28 cellular contexts compared by ENCODE assay signal in the genomic region with DNA sequence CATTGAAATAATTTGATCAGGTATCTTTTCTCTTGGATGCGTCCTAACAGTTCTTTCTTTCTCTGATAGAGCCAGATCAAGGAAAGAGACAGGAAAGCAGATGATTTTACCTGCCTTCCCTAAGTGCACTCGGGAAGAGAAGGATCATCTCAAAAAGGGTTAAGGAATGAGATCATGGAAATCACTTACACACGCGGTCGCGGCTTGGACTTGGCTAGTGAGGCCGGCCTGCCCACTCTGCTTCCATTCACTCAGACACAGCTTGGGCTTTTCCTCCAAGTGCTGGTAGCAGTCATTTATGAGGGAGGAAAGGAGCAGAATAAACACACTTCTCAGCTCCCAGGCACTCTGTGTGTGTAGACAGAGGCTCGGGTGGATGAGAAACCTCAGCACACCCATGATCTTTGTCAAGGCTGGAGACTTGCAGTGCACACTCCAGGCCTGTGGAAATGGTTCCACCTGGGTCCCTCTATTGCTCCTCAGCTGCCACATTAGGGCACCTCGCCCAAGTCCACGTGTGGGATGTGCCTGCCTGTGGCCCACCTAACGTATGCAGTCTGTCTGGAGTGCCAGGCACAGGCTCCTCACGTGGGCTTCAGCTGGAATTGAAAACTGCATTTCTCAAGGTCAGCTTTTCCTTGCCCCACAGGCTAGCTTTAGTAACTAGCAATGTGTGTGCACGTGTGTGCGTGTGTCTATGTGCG.
DNase-seq lines count a peak whose midpoint lies in the region; ATAC-seq, FAIRE-seq and TF ChIP-seq lines count a peak whose summit lies in the region.
"Had no signal": no experiment of that assay in that cellular context is flagged by ENCODE, and none has a peak within 500 bp of the region (broad histone marks: within the 10 kb centered on the region; RNA-seq: fewer than 3 reads in every experiment).

No MANE protein-coding gene starts in this region.

- H2BK20ac ChIP-seq in H1 (ENCODE audit: low read length), result 0 out of 2 replicates have a peak overlapping the region, but pooled peaks have one; percentile 69

- H3K9ac ChIP-seq in H1 (replicated peaks in 1 of 4; ENCODE audit: extremely low read depth in 1 of 4, low read depth in 3 of 4, low read length in 3 of 4), result no peak overlapping the region

- H3K4me3 Mint-ChIP-seq in type B pancreatic cell, result peak overlapping the region; percentile 54
- H3K4me3 Mint-ChIP-seq: activated CD4-positive, alpha-beta T cell treated with anti-CD3 and anti-CD28 coated beads, Interleukin-2, amount 10 ng/mL, durations not matched to agents 24 days and 14 days; activated naive CD8-positive, alpha-beta T cell treated with anti-CD3 and anti-CD28 coated beads, Interleukin-2, amount 50 U/mL, for 24 hours; stimulated activated naive B cell treated with anti-CD40 and anti-IgM and Interleukin-4, amounts not matched to agents 10 μg/mL and 1 μg/mL and 100 μg/mL, for 72 hours had no signal

- peak overlapping the region; percentile 72 for H4K91ac ChIP-seq in H1 (replicated peaks; ENCODE audit: insufficient read length, low read length)

- no peaks in the 10 kb centered on the region for H3K36me3 Mint-ChIP-seq in type B pancreatic cell
- H3K36me3 Mint-ChIP-seq: stimulated activated naive B cell treated with anti-CD40 and anti-IgM and Interleukin-4, amounts not matched to agents 10 μg/mL and 1 μg/mL and 100 μg/mL, for 72 hours had no signal

- no peak for TF ChIP-seq RAD21 in H1 (IDR thresholded peaks at IDR 0.05 in 1 of 2, conservative IDR thresholded peaks at IDR 0.05 in 1 of 2; ENCODE audit: low read depth in 2 of 2, low read length in 2 of 2)

- TF ChIP-seq EP300 in H1 (IDR thresholded peaks at IDR 0.05; ENCODE audit: borderline replicate concordance in 1 of 2, low read depth in 2 of 2, low read length in 2 of 2), result no peak

- TF ChIP-seq CTCF in H1 (IDR thresholded peaks at IDR 0.05; ENCODE audit: control extremely low read depth in 1 of 3, insufficient read depth in 1 of 3, low read depth in 1 of 3, low read length in 3 of 3), result no peak
- no peak for TF ChIP-seq CTCF in type B pancreatic cell (conservative IDR thresholded peaks at IDR 0.05)
- no peak for TF ChIP-seq CTCF in brain microvascular endothelial cell (IDR thresholded peaks at IDR 0.05; ENCODE audit: low read depth, low read length, missing control alignments)

- peak overlapping the region; percentile 56 for H4K5ac ChIP-seq in H1 (ENCODE audit: insufficient read length, low read depth, low read length)

- no peak overlapping the region for H3K14ac ChIP-seq in H1 (ENCODE audit: insufficient read length)

- peak overlapping the region; percentile 93; the same call in 1 of the 2 replicates for H2BK15ac ChIP-seq in H1 (ENCODE audit: low read length)

- peaks cover 50% of the 10 kb centered on the region for H3K4me1 Mint-ChIP-seq in type B pancreatic cell (ENCODE audit: unreplicated experiment)
- H3K4me1 Mint-ChIP-seq: activated CD4-positive, alpha-beta T cell treated with anti-CD3 and anti-CD28 coated beads, Interleukin-2, amount 10 ng/mL, durations not matched to agents 24 days and 14 days; activated naive CD8-positive, alpha-beta T cell treated with anti-CD3 and anti-CD28 coated beads, Interleukin-2, amount 50 U/mL, for 24 hours had no signal

- peak overlapping the region in 1 of 2 experiments; percentile 60; a peak in 1 of 4 replicates for H3K4me2 ChIP-seq in H1 (ENCODE audit: insufficient read depth in 1 of 2, low read depth in 2 of 2, low read length in 2 of 2)

- no peak overlapping the region; the same call in 1 of the 2 replicates for H2BK5ac ChIP-seq in H1 (ENCODE audit: low read depth, low read length)

- in situ Hi-C loops in brain microvascular endothelial cell (cut with HindIII; ENCODE audit: low pct_ligation_motif_present, low sequenced_read_pairs), result no loop called here

- H4K8ac ChIP-seq in H1 (ENCODE audit: extremely low read depth, insufficient read depth, low read length), result no peak overlapping the region

- no peak overlapping the region; the same call in 1 of the 2 replicates for H3K18ac ChIP-seq in H1 (ENCODE audit: extremely low read depth, low read length)

- H4K20me1 ChIP-seq in H1 (replicated peaks in 1 of 2; ENCODE audit: control insufficient read depth in 1 of 2, insufficient read depth in 2 of 2, low read length in 2 of 2), result no peaks in the 10 kb centered on the region

- no peaks in the 10 kb centered on the region for H3K79me2 ChIP-seq in H1 (ENCODE audit: control insufficient read depth in 1 of 2, insufficient read depth in 2 of 2, low read length in 2 of 2)

- ATAC-seq in HG02588 (IDR thresholded peaks at IDR 0.05; ENCODE audit: unreplicated experiment), result no peak
- ATAC-seq: activated naive CD8-positive, alpha-beta T cell treated with anti-CD3 and anti-CD28 coated beads, Interleukin-2, amount 50 U/mL, for 24 hours; PC-3; stimulated activated naive B cell treated with anti-CD40 and anti-IgM and Interleukin-4, amounts not matched to agents 10 μg/mL and 1 μg/mL and 100 μg/mL, for 72 hours had no signal

- 0 out of 2 replicates have a peak overlapping the region, but pooled peaks have one; percentile 97 for H2AFZ ChIP-seq in H1 (ENCODE audit: low read length)

- H3K79me1 ChIP-seq in H1 (ENCODE audit: low read depth, low read length), result no peaks in the 10 kb centered on the region

- H3K9me3 Mint-ChIP-seq in type B pancreatic cell, result no peaks in the 10 kb centered on the region
- H3K9me3 Mint-ChIP-seq: activated CD4-positive, alpha-beta T cell treated with anti-CD3 and anti-CD28 coated beads, Interleukin-2, amount 10 ng/mL, durations not matched to agents 24 days and 14 days; activated naive CD8-positive, alpha-beta T cell treated with anti-CD3 and anti-CD28 coated beads, Interleukin-2, amount 50 U/mL, for 24 hours; stimulated activated naive B cell treated with anti-CD40 and anti-IgM and Interleukin-4, amounts not matched to agents 10 μg/mL and 1 μg/mL and 100 μg/mL, for 72 hours had no signal

- H2AK5ac ChIP-seq in H1 (ENCODE audit: low read depth, low read length), result peak overlapping the region; percentile 89; the same call in 1 of the 2 replicates

- CTCF ChIA-PET in H1 (lab: Charles Lee; ENCODE audit: partially characterized antibody), result interaction anchor here (0.7 to 2.0 kb wide), 3 partner anchors 15 to 66 kb away, joined by 3 to 8 read pairs (median 4); no protein-coding TSS in a partner anchor

- peak overlapping the region; percentile 87; the same call in 1 of the 2 replicates for H2BK12ac ChIP-seq in H1 (ENCODE audit: low read depth, low read length)

- TF ChIP-seq POLR2A in H1 (IDR thresholded peaks at IDR 0.05; ENCODE audit: control extremely low read depth in 1 of 2, low read depth in 2 of 2, low read length in 2 of 2), result no peak

- H3K4me3 ChIP-seq in H1 (ENCODE audit: extremely low read depth in 1 of 4, insufficient read depth in 2 of 4, low read depth in 3 of 4, low read length in 4 of 4), result no peak overlapping the region
- H3K4me3 ChIP-seq in mesodermal cell (ENCODE audit: extremely low read depth, insufficient read depth, low read length, poor library complexity, severe bottlenecking), result no peak overlapping the region
- H3K4me3 ChIP-seq in brain microvascular endothelial cell (ENCODE audit: low read depth, low read length), result no peak overlapping the region
- H3K4me3 ChIP-seq: HAP-1, pancreas had no signal

- 89% methylated on average over 14 of the region's 15 CpGs; no CpG with 5 or more reads in 1 of the 2 experiments for WGBS in H1 (ENCODE audit: extremely low coverage in 1 of 2, insufficient coverage in 1 of 2, insufficient read length in 1 of 2, insufficient replicate concordance in 2 of 2, low coverage in 1 of 2, low lambda C conversion rate in 2 of 2, missing lambda C conversion rate in 1 of 2), 2 experiments
- WGBS in mesodermal cell (ENCODE audit: insufficient coverage in 2 of 2), 2 experiments, result 89 to 92% methylated on average over 9 to 10 of the region's 15 CpGs

- FAIRE-seq in H1 (lab: Jason Lieb, UNC), result no peak
- FAIRE-seq: A204.1, bronchial epithelial cell, endothelial cell of umbilical vein, islet of Langerhans, pancreas had no signal

- H3K23me2 ChIP-seq in H1 (ENCODE audit: low read depth, low read length), result peaks cover 3% of the 10 kb centered on the region; the same call in 1 of the 2 replicates

- peak overlapping the region; percentile 78 for H3K27ac Mint-ChIP-seq in type B pancreatic cell
- H3K27ac Mint-ChIP-seq: activated CD4-positive, alpha-beta T cell treated with anti-CD3 and anti-CD28 coated beads, Interleukin-2, amount 10 ng/mL, durations not matched to agents 24 days and 14 days; activated naive CD8-positive, alpha-beta T cell treated with anti-CD3 and anti-CD28 coated beads, Interleukin-2, amount 50 U/mL, for 24 hours; stimulated activated naive B cell treated with anti-CD40 and anti-IgM and Interleukin-4, amounts not matched to agents 10 μg/mL and 1 μg/mL and 100 μg/mL, for 72 hours had no signal

- H3K56ac ChIP-seq in H1 (replicated peaks; ENCODE audit: insufficient read length, low read depth, low read length), result no peak overlapping the region

- peaks cover 21% of the 10 kb centered on the region for H3K27me3 Mint-ChIP-seq in type B pancreatic cell
- H3K27me3 Mint-ChIP-seq: activated CD4-positive, alpha-beta T cell treated with anti-CD3 and anti-CD28 coated beads, Interleukin-2, amount 10 ng/mL, durations not matched to agents 24 days and 14 days; activated naive CD8-positive, alpha-beta T cell treated with anti-CD3 and anti-CD28 coated beads, Interleukin-2, amount 50 U/mL, for 24 hours had no signal

- H3K27ac ChIP-seq in H1 (ENCODE audit: low read depth, low read length) (no peak overlapping the region), mesodermal cell (ENCODE audit: low read depth, low read length, severe bottlenecking) (peak overlapping the region; percentile 70), brain microvascular endothelial cell (no peak overlapping the region)
- H3K27ac ChIP-seq: pancreas had no signal

- POLR2A ChIA-PET in H1 (lab: Charles Lee; ENCODE audit: partially characterized antibody), result interaction anchor here (0.6 kb wide), 2 partner anchors 72 to 621 kb away, joined by 3 to 4 read pairs; no protein-coding TSS in a partner anchor

- H3K9me3 ChIP-seq in H1 (ENCODE audit: insufficient read depth in 2 of 2, low read depth in 1 of 2, low read length in 1 of 2) (no peaks in the 10 kb centered on the region), mesodermal cell (ENCODE audit: control insufficient read depth, low read length) (no peaks in the 10 kb centered on the region)
- H3K9me3 ChIP-seq: BE2C, HAP-1, pancreas had no signal

- H3K4ac ChIP-seq in H1 (replicated peaks; ENCODE audit: insufficient read length, low read depth, low read length), result no peak overlapping the region

- H3K27me3 ChIP-seq in H1 (replicated peaks in 1 of 4; ENCODE audit: control insufficient read depth in 3 of 4, extremely low read depth in 1 of 4, insufficient read depth in 3 of 4, low read length in 3 of 4) (no peaks in the 10 kb centered on the region), brain microvascular endothelial cell (replicated peaks) (no peaks in the 10 kb centered on the region)
- H3K27me3 ChIP-seq: BE2C had no signal

- peak; percentile 18 for DNase-seq in NCI-H146 (lab: John Stamatoyannopoulos, UW)
- no peak for DNase-seq in NCI-H146 treated with DMSO at 0.1 percent for 48 hours (lab: John Stamatoyannopoulos, UW; ENCODE audit: unreplicated experiment)
- no peak for DNase-seq in H1 (ENCODE audit: low read depth in 1 of 2, low spot score in 2 of 2)
- DNase-seq in type B pancreatic cell (ENCODE audit: extremely low spot score, unreplicated experiment), result no peak
- no peak for DNase-seq in stimulated activated CD4-positive, alpha-beta T cell treated with anti-CD3 and anti-CD28 coated beads, Interleukin-4, amount 100 ng/mL, for 24 hours
- DNase-seq in brain microvascular endothelial cell, result no peak
- DNase-seq: activated CD4-positive, alpha-beta T cell treated with anti-CD3 and anti-CD28 coated beads, Interleukin-2, amount 10 ng/mL, durations not matched to agents 24 days and 14 days; activated CD8-positive, alpha-beta memory T cell treated with anti-CD3 and anti-CD28 coated beads, Interleukin-2, amount 50 U/mL, for 4 hours; activated effector memory CD4-positive, alpha-beta T cell treated with Interleukin-2 at 50 U/mL for 16 hours; activated naive CD8-positive, alpha-beta T cell treated with anti-CD3 and anti-CD28 coated beads, Interleukin-2, amount 50 U/mL, for 24 hours; COR-L47; EL; NCI-H2107; NCI-H748 treated with DMSO at 0.1 percent for 48 hours; pancreas; PC-3; SHP77 treated with DMSO at 0.1 percent for 48 hours; stimulated activated CD4-positive, alpha-beta T cell treated with anti-CD3 and anti-CD28 coated beads, Interleukin-1b, Interleukin-23, amount 100 ng/mL, for 48 hours; stimulated activated naive B cell treated with anti-CD40 and anti-IgM and Interleukin-4, amounts not matched to agents 10 μg/mL and 1 μg/mL and 100 μg/mL, for 72 hours; T-helper 1 cell had no signal

- no peak overlapping the region for H3K23ac ChIP-seq in H1 (ENCODE audit: insufficient read length)

- H2BK120ac ChIP-seq in H1 (replicated peaks; ENCODE audit: low read depth, low read length), result no peak overlapping the region

- H3K4me1 ChIP-seq in H1 (replicated peaks in 1 of 4; ENCODE audit: control insufficient read depth in 3 of 4, insufficient read depth in 4 of 4, low read length in 3 of 4), result peaks cover 8 to 26% (median 16%) of the 10 kb centered on the region in 4 experiments
- H3K4me1 ChIP-seq in mesodermal cell (ENCODE audit: control insufficient read depth, insufficient read depth, low read length, poor library complexity, severe bottlenecking), result peaks cover 8% of the 10 kb centered on the region
- H3K4me1 ChIP-seq: BE2C, HAP-1, pancreas had no signal

- H3K36me3 ChIP-seq in H1 (ENCODE audit: control insufficient read depth in 2 of 4, insufficient read depth in 4 of 4, low read length in 3 of 4), result no peaks in the 10 kb centered on the region
- no peaks in the 10 kb centered on the region for H3K36me3 ChIP-seq in mesodermal cell (ENCODE audit: control insufficient read depth, insufficient read depth, low read length)
- no peaks in the 10 kb centered on the region for H3K36me3 ChIP-seq in brain microvascular endothelial cell (replicated peaks)
- H3K36me3 ChIP-seq: BE2C, HAP-1, pancreas had no signal
